In genomic region chr12:43863770-43864366, GRCh38 we compare ENCODE assay signal across 27 cellular contexts.
"Had no signal": no experiment of that assay in that cellular context is flagged by ENCODE, and none has a peak within 500 bp of the region (broad histone marks: within the 10 kb centered on the region; RNA-seq: fewer than 3 reads in every experiment).

No MANE protein-coding gene starts in this region.

- H3K27me3 ChIP-seq: pancreas, right atrium auricular region, spleen, stomach, tibial artery, transverse colon, upper lobe of right lung, uterus had no signal

- ATAC-seq: naive thymus-derived CD8-positive, alpha-beta T cell; natural killer cell treated with Interleukin-12 subunit alpha and Interleukin-12 subunit beta and Interleukin-15 and Interleukin-18, amount 100 ng/mL, for 72 hours; pancreas; sciatic nerve; stimulated activated memory B cell treated with anti-CD40 and anti-IgM and Interleukin-4, amounts not matched to agents 10 μg/mL and 1 μg/mL and 100 μg/mL, for 72 hours; upper lobe of right lung had no signal

- H3K27ac ChIP-seq: neutrophil, pancreas, prostate gland, right atrium auricular region, skin epidermis, spleen, stomach, thoracic aorta, tibial artery, transverse colon, upper lobe of right lung, uterus had no signal

- DNase-seq: naive B cell; naive thymus-derived CD8-positive, alpha-beta T cell; nephron progenitor cell; nucleus accumbens; retina; spleen; stimulated activated CD4-positive, alpha-beta T cell treated with anti-CD3 and anti-CD28 coated beads, Interleukin-12 subunit alpha, Interleukin-12 subunit beta, amount 100 ng/mL, for 4 hours; stimulated activated CD4-positive, alpha-beta T cell treated with anti-CD3 and anti-CD28 coated beads, Interleukin-1b, Interleukin-23, amount 100 ng/mL, for 48 hours; stimulated activated CD4-positive, alpha-beta T cell treated with anti-CD3 and anti-CD28 coated beads, Interleukin-4, amount 100 ng/mL, for 1 hour; stimulated activated CD4-positive, alpha-beta T cell treated with anti-CD3 and anti-CD28 coated beads, Interleukin-4, amount 100 ng/mL, for 4 hours; stimulated activated CD8-positive, alpha-beta memory T cell treated with anti-CD3 and anti-CD28 coated beads, Interleukin-4, amount 100 ng/mL, for 48 hours; stimulated activated naive CD4-positive, alpha-beta T cell; stomach; tibial artery; transverse colon; upper lobe of right lung; uterus had no signal

- H3K4me2 ChIP-seq: smooth muscle cell had no signal

- H3K9me3 ChIP-seq: neutrophil, pancreas, prostate gland, right atrium auricular region, spleen, stomach, thoracic aorta, tibial artery, transverse colon, upper lobe of right lung, uterus had no signal

- H3K36me3 ChIP-seq: neutrophil, pancreas, prostate gland, right atrium auricular region, spleen, thoracic aorta, tibial artery, transverse colon, upper lobe of right lung, uterus had no signal

- FAIRE-seq: pancreas had no signal

- H3K4me3 ChIP-seq: pancreas, prostate gland, right atrium auricular region, skin epidermis, smooth muscle cell, spleen, stomach, thoracic aorta, tibial artery, transverse colon, upper lobe of right lung, uterus had no signal

- H3K4me1 ChIP-seq: pancreas, prostate gland, spleen, tibial artery, transverse colon, upper lobe of right lung, uterus had no signal
